ENCODE assay signal across 8 cellular contexts in the genomic region with DNA sequence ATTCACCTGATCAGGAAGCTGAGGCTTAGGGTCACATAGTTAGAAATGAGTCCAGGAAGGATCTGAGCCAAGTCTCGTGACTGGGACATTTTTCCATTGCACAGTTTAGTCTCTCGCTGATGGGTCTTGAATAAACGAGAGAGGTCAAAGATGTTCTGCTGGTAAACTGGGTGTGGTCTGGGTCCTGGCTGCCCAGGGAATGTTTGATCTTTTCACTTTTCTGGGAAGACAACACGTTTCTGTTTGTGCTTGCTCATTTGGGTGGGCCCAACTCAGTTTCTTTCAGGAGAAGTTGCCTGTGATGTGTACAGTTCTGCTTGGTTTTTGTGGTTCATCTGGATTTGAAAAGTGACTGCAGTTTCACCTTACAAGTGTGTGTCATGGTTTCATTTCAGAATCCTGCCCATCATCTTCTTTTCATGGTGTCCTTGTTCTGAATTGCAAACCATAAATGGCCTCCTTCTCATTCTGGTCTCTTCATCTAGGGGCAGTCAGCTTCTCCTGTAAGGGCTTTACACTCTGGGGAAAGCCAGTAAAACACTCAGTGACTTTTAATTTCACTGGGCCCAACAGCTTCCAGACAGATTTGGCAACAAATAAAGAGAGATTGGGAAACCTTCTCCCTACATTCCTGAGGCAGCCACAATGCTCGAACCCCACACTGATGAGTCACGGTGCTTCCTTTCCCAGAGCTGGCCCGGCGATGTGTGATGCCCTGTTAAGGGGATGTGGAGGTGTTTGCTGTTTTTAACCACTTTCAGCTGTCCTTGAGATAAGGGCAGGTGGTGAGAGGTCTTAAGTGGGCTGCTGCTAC. TPM values are rescaled to one million over a fixed set of nuclear protein-coding genes. Genes with fewer than 3 reads are reported as not detected.
DNase-seq lines count a peak whose midpoint lies in the region; FAIRE-seq and TF ChIP-seq lines count a peak whose summit lies in the region.

No MANE protein-coding gene starts in this region.

- H3K27me3 ChIP-seq in small intestine (ENCODE audit: control insufficient read depth in 2 of 2, insufficient read depth in 2 of 2, low read length in 2 of 2): peaks cover 0 to 3% of the 10 kb centered on the region in 2 donors
- peaks cover 4% of the 10 kb centered on the region for H3K27me3 ChIP-seq in neural progenitor cell

- H3K36me3 ChIP-seq in small intestine (ENCODE audit: control insufficient read depth in 2 of 2, insufficient read depth in 2 of 2, low read length in 2 of 2) (no peaks in the 10 kb centered on the region), neural progenitor cell (no peaks in the 10 kb centered on the region)

- no peak overlapping the region for H3K4me2 ChIP-seq in neural progenitor cell

- 21 to 28% (median 23%) methylated on average over 8 of the region's 8 CpGs for WGBS in small intestine, 3 donors

- intact Hi-C loops in posterior vena cava (cut with DNase I): no loop called here

- no peak for TF ChIP-seq POLR2A in NB4 (IDR thresholded peaks at IDR 0.05; ENCODE audit: extremely low read depth, insufficient read length)

- no peak overlapping the region for H3K4me3 Mint-ChIP-seq in neural progenitor cell

- H3K9me3 ChIP-seq in small intestine (ENCODE audit: control insufficient read depth, low read depth) (no peaks in the 10 kb centered on the region), neural progenitor cell (ENCODE audit: low read depth) (no peaks in the 10 kb centered on the region)

- H3K27ac ChIP-seq in small intestine (ENCODE audit: low read depth in 1 of 2, low read length in 1 of 2): peak overlapping the region in 1 of 2 donors; percentile 7
- no peak overlapping the region for H3K27ac ChIP-seq in neural progenitor cell

- H3K9ac ChIP-seq in neural progenitor cell: no peak overlapping the region

- no peak for FAIRE-seq in small intestine (lab: Jason Lieb, UNC)

- no peaks in the 10 kb centered on the region for H3K79me2 ChIP-seq in neural progenitor cell (ENCODE audit: low read depth)

- H3K27me3 Mint-ChIP-seq in neural progenitor cell (ENCODE audit: insufficient read depth, low read depth): peaks cover 5% of the 10 kb centered on the region

- H3K27ac Mint-ChIP-seq in neural progenitor cell: no peak overlapping the region

- H3K4me1 Mint-ChIP-seq in neural progenitor cell: no peaks in the 10 kb centered on the region

- no peaks in the 10 kb centered on the region for H4K20me1 ChIP-seq in neural progenitor cell (ENCODE audit: low read depth)

- H3K36me3 Mint-ChIP-seq in neural progenitor cell: no peaks in the 10 kb centered on the region

- no peak overlapping the region for H2AFZ ChIP-seq in neural progenitor cell (replicated peaks)

- peak; percentile 98 for DNase-seq in EL
- DNase-seq in HCEC 1CT: peak; percentile 99
- peak; percentile 85 for DNase-seq in NB4 (ENCODE audit: low read depth)
- DNase-seq in epidermal melanocyte (ENCODE audit: insufficient read length, low spot score): peak; percentile 45
- DNase-seq in posterior vena cava (ENCODE audit: low spot score): peak; percentile 92
- no peak for DNase-seq in activated effector memory CD4-positive, alpha-beta T cell treated with Interleukin-2 at 50 U/mL for 16 hours
- DNase-seq in small intestine: no peak
- no peak for DNase-seq in neural progenitor cell (ENCODE audit: low spot score)

- H3F3A ChIP-seq in neural progenitor cell (ENCODE audit: low read depth): no peaks in the 10 kb centered on the region

- H3K4me1 ChIP-seq in small intestine (ENCODE audit: control insufficient read depth in 2 of 2, insufficient read depth in 1 of 2, low read depth in 1 of 2, low read length in 1 of 2) (peaks cover 0 to 3% of the 10 kb centered on the region in 2 donors), neural progenitor cell (no peaks in the 10 kb centered on the region)

- H3K9me3 Mint-ChIP-seq in neural progenitor cell: peaks cover 5% of the 10 kb centered on the region

- no peak overlapping the region for H3K4me3 ChIP-seq in NB4 (ENCODE audit: low read depth, low read length)
- H3K4me3 ChIP-seq in small intestine (ENCODE audit: low read depth in 1 of 2, low read length in 2 of 2): no peak overlapping the region
- H3K4me3 ChIP-seq in neural progenitor cell: no peak overlapping the region

- TF ChIP-seq CTCF in NB4 (IDR thresholded peaks at IDR 0.05; ENCODE audit: low read depth, low read length) (no peak), neural progenitor cell (IDR thresholded peaks at IDR 0.05) (no peak)

RNA-seq across cellular contexts. Expression of a gene that starts 7.2 kb away (rescaled TPM):
- total RNA-seq in posterior vena cava (10 to 100 TPM in 1 of 2 donors, 1 to 10 TPM in 1; 5.6 to 19.1 TPM), neural progenitor cell (ENCODE audit: low replicate concordance) (0.28 TPM in 1 of 2 replicates, not detected in the other)
- 1 to 10 TPM in 2 of 3 donors, under 1 TPM in 1; 0.89 to 1.4 (median 1.1) TPM for polyA plus RNA-seq in small intestine

RNA-seq across cellular contexts. Expression of a gene that starts 37.8 kb away (rescaled TPM):
- total RNA-seq in posterior vena cava: 10 to 100 TPM; 14.1 to 27.2 TPM
- polyA plus RNA-seq in small intestine: 10 to 100 TPM in 1 of 3 donors, 1 to 10 TPM in 2; 7.3 to 15.9 (median 8.7) TPM
- 11.8 and 19.8 TPM in 2 replicates for total RNA-seq in neural progenitor cell (ENCODE audit: low replicate concordance)

Comparison
In these comparisons a context has a peak if more than half of its experiments do, and no peak if none do; other contexts are left out.
1. DNase-seq: peak in EL (single experiment), HCEC 1CT (single experiment), NB4 (single experiment), epidermal melanocyte (single experiment) and posterior vena cava (single experiment); none in activated effector memory CD4-positive, alpha-beta T cell treated with Interleukin-2 at 50 U/mL for 16 hours (single experiment), small intestine (single experiment) and neural progenitor cell (single experiment).